16 cellular contexts compared by ENCODE assay signal in the genomic region with DNA sequence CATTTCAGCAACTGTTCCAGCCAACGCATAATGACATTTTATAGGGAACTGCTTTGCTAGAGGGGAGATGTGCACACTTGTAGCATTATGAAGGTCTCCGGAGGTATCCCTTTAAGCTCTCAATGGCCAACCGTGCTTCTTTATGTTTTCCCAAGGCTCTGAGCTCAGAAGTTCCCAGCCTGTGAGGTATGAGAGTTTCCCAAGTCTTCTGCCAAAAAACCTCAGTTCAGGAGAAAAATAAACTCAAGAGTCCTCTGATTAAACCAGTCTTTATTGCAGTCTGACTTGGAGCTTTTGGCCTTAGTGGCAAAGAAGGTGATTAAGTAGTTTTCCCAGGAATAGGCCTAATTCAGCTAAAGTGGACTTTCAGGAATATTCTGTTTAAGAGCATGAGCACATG. TPM values are rescaled to one million over a fixed set of nuclear protein-coding genes. Genes with fewer than 3 reads are reported as not detected.
DNase-seq lines count a peak whose midpoint lies in the region; ATAC-seq and TF ChIP-seq lines count a peak whose summit lies in the region.
"Had no signal": no experiment of that assay in that cellular context is flagged by ENCODE, and none has a peak within 500 bp of the region (broad histone marks: within the 10 kb centered on the region; RNA-seq: fewer than 3 reads in every experiment).

No MANE protein-coding gene starts in this region.

- peaks cover 16% of the 10 kb centered on the region for H3K4me1 Mint-ChIP-seq in endodermal cell
- H3K4me1 Mint-ChIP-seq: CD8-positive, alpha-beta memory T cell had no signal

- intact Hi-C loops in ascending aorta (cut with DNase I): no loop called here
- intact Hi-C loops in prostate gland (cut with DNase I): no loop called here

- H3K4me1 ChIP-seq in ascending aorta (peaks cover 0 to 9% of the 10 kb centered on the region in 2 donors), endodermal cell (ENCODE audit: control insufficient read depth, insufficient read depth, low read length) (peaks cover 6% of the 10 kb centered on the region), prostate gland (replicated peaks) (no peaks in the 10 kb centered on the region), thoracic aorta (ENCODE audit: control insufficient read depth in 1 of 2, low read depth in 2 of 2) (peaks cover 22 to 42% of the 10 kb centered on the region in 2 donors), foreskin keratinocyte (no peaks in the 10 kb centered on the region)

- WGBS in endodermal cell (ENCODE audit: insufficient coverage in 1 of 2, insufficient read length in 1 of 2), 2 experiments: 83 to 100% methylated on average over 1 to 3 of the region's 3 CpGs
- 49% methylated on average over 3 of the region's 3 CpGs for WGBS in prostate gland

- TF ChIP-seq CTCF in ascending aorta (IDR thresholded peaks at IDR 0.05) (no peak), endodermal cell (conservative IDR thresholded peaks at IDR 0.05) (no peak), prostate gland (IDR thresholded peaks at IDR 0.05) (no peak), thoracic aorta (IDR thresholded peaks at IDR 0.05) (no peak), foreskin keratinocyte (conservative IDR thresholded peaks at IDR 0.05) (no peak)

- no peaks in the 10 kb centered on the region for H3K36me3 ChIP-seq in ascending aorta
- no peaks in the 10 kb centered on the region for H3K36me3 ChIP-seq in endodermal cell (ENCODE audit: control insufficient read depth, insufficient read depth, low read length)
- no peaks in the 10 kb centered on the region for H3K36me3 ChIP-seq in prostate gland
- no peaks in the 10 kb centered on the region for H3K36me3 ChIP-seq in thoracic aorta

- peaks cover 38% of the 10 kb centered on the region for H3K9me3 Mint-ChIP-seq in endodermal cell

- H3K27ac ChIP-seq in ascending aorta (peak overlapping the region; percentile 50 to 67), endodermal cell (ENCODE audit: low read depth, low read length) (no peak overlapping the region), prostate gland (peak overlapping the region; percentile 16 to 27), thoracic aorta (peak overlapping the region; percentile 55 to 78), foreskin keratinocyte (no peak overlapping the region)

- DNase-seq in ascending aorta (ENCODE audit: low spot score in 2 of 2) (no peak), endodermal cell (no peak), prostate gland (ENCODE audit: low spot score) (no peak), thoracic aorta (ENCODE audit: low spot score) (no peak), NCI-H524 (lab: John Stamatoyannopoulos, UW) (no peak), foreskin keratinocyte (no peak)
- DNase-seq: C1 segment of cervical spinal cord; CD8-positive, alpha-beta memory T cell; NCI-H1417; NCI-H187; NCI-H2107; NCI-H510A treated with DMSO at 0.1 percent for 48 hours; RPMI8226; SHP77 treated with DMSO at 0.1 percent for 48 hours had no signal

- H3K9me3 ChIP-seq in ascending aorta (no peaks in the 10 kb centered on the region), endodermal cell (ENCODE audit: control insufficient read depth, low read length) (peaks cover 17% of the 10 kb centered on the region), prostate gland (no peaks in the 10 kb centered on the region), thoracic aorta (no peaks in the 10 kb centered on the region)

- H3K36me3 Mint-ChIP-seq in endodermal cell (ENCODE audit: low read depth): peaks cover 2% of the 10 kb centered on the region
- H3K36me3 Mint-ChIP-seq: CD8-positive, alpha-beta memory T cell had no signal

- H3K4me3 Mint-ChIP-seq in endodermal cell: no peak overlapping the region
- H3K4me3 Mint-ChIP-seq: CD8-positive, alpha-beta memory T cell had no signal

- H3K9ac ChIP-seq in endodermal cell (ENCODE audit: extremely low read depth, low read length, poor library complexity, severe bottlenecking): peak overlapping the region; percentile 17

- peak; percentile 86 for ATAC-seq in thoracic aorta (ENCODE audit: insufficient number of reproducible peaks, low FRiP score, low read depth)
- ATAC-seq in HG02678 (IDR thresholded peaks at IDR 0.05; ENCODE audit: unreplicated experiment): no peak
- no peak for ATAC-seq in foreskin keratinocyte
- no peak for ATAC-seq in HG03135 (IDR thresholded peaks at IDR 0.05; ENCODE audit: unreplicated experiment)

- peak overlapping the region; percentile 12 for H3K27ac Mint-ChIP-seq in endodermal cell
- H3K27ac Mint-ChIP-seq: CD8-positive, alpha-beta memory T cell had no signal

- no peaks in the 10 kb centered on the region for H3K27me3 Mint-ChIP-seq in endodermal cell (ENCODE audit: insufficient read depth)

- no peak overlapping the region for H3K4me3 ChIP-seq in ascending aorta
- H3K4me3 ChIP-seq in endodermal cell (ENCODE audit: low read length): no peak overlapping the region
- no peak overlapping the region for H3K4me3 ChIP-seq in prostate gland
- no peak overlapping the region for H3K4me3 ChIP-seq in thoracic aorta

- H3K27me3 ChIP-seq in ascending aorta (no peaks in the 10 kb centered on the region), endodermal cell (ENCODE audit: control insufficient read depth, insufficient read depth, low read length, poor library complexity, severe bottlenecking) (no peaks in the 10 kb centered on the region), prostate gland (replicated peaks; ENCODE audit: insufficient read depth) (no peaks in the 10 kb centered on the region), thoracic aorta (replicated peaks; ENCODE audit: insufficient read depth) (no peaks in the 10 kb centered on the region), foreskin keratinocyte (no peaks in the 10 kb centered on the region)

- no peak for TF ChIP-seq POLR2A in prostate gland (IDR thresholded peaks at IDR 0.05)

RNA-seq across cellular contexts. Expression of a gene that starts 35.4 kb away (rescaled TPM):
- total RNA-seq in ascending aorta: 161 TPM
- total RNA-seq in endodermal cell: 100 to 1,000 TPM; 138 to 207 TPM
- polyA plus RNA-seq in endodermal cell (2013, experiment 1 of 2): 164 TPM
- polyA plus RNA-seq in endodermal cell (2013, experiment 2 of 2): 157 TPM
- 100 to 1,000 TPM; 231 to 299 TPM for total RNA-seq in prostate gland
- total RNA-seq in thoracic aorta: 100 to 1,000 TPM; 133 to 211 TPM
- total RNA-seq in foreskin keratinocyte: 46.6 and 59.7 TPM in 2 replicates
- polyA plus RNA-seq in foreskin keratinocyte: 7.8 and 8.0 TPM in 2 replicates

Comparison
In these comparisons a context has a peak if more than half of its experiments do, and no peak if none do; other contexts are left out.
1. H3K27ac ChIP-seq: peak in ascending aorta (2 of 2), prostate gland (2 of 2) and thoracic aorta (2 of 2); none in endodermal cell (single experiment) and foreskin keratinocyte (single experiment).